ENCODE assay signal across 8 cellular contexts in the genomic region with DNA sequence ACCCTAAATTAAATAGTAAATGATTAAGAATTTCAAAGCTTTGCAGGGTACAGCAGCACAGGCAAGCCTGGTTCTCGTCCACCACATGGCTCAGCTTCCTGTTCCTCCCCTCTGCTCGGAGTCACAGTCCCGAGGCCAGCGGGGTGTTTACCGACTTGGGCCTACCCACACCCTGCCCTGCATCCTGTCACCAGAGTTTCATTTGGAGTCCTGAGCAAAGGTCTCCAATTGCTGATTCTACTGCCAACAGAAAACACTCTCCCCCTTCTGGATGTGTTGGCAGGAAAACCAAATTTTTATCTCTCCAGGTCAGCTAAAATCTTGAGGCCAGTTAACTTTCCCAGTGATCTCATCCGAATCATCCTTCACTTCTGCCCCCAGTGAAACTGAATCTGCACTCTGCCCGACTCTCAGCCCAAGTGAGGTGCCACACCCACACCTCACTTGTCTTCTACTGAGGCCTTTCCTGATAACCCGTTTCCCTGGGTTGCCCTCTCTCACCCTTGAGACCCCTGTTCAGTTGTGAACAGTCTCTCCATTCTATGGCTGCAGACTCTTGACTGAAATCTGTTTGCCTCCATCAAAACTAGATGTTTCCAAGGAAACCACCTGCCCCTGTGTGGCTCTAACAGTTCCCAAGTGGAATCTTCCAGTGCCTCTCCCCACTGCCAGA.
DNase-seq lines count a peak whose midpoint lies in the region; ATAC-seq, FAIRE-seq and TF ChIP-seq lines count a peak whose summit lies in the region.

No MANE protein-coding gene starts in this region.

- H3K9me3 ChIP-seq in CD8-positive, alpha-beta T cell (ENCODE audit: low read length): no peaks in the 10 kb centered on the region
- H3K9me3 ChIP-seq in endothelial cell of umbilical vein (replicated peaks; ENCODE audit: control insufficient read depth, insufficient read depth, low read length) (no peaks in the 10 kb centered on the region), parathyroid adenoma (ENCODE audit: control insufficient read depth, low read length) (no peaks in the 10 kb centered on the region)

- POLR2A ChIA-PET in CD8-positive, alpha-beta T cell (lab: Charles Lee): interaction anchor here (0.6 to 4.6 kb wide), 14 partner anchors 11 to 182 kb away, joined by 3 to 30 read pairs (median 4); no protein-coding TSS in a partner anchor
- POLR2A ChIA-PET in endothelial cell of umbilical vein (lab: Charles Lee): interaction anchor here (0.6 kb wide), 1 partner anchor 25 kb away, joined by 3 read pairs; no protein-coding TSS in a partner anchor

- peak; percentile 86 for FAIRE-seq in endothelial cell of umbilical vein (lab: Jason Lieb, UNC)

- DNase-seq in CD8-positive, alpha-beta T cell: peak; percentile 27 to 86 (median 67)
- DNase-seq in activated CD4-positive, alpha-beta T cell treated with anti-CD3 and anti-CD28 coated beads, Interleukin-2, amount 50 U/mL, for 4 hours: peak; percentile 48 to 49
- DNase-seq in endothelial cell of umbilical vein (ENCODE audit: low read depth, low spot score) (peak; percentile 69), NCI-H526 treated with DMSO at 0.1 percent for 48 hours (lab: John Stamatoyannopoulos, UW) (no peak), NCI-H1436 (lab: John Stamatoyannopoulos, UW) (no peak)

- peak overlapping the region; percentile 17 for H3K4me3 ChIP-seq in CD8-positive, alpha-beta T cell (ENCODE audit: low read depth, low read length)
- no peak overlapping the region for H3K4me3 ChIP-seq in endothelial cell of umbilical vein (replicated peaks in 1 of 3; ENCODE audit: insufficient read depth in 1 of 3, low read depth in 1 of 3, low read length in 3 of 3)
- no peak overlapping the region for H3K4me3 ChIP-seq in parathyroid adenoma (ENCODE audit: low read depth, low read length)

- peak overlapping the region; percentile 38 for H2AFZ ChIP-seq in endothelial cell of umbilical vein (ENCODE audit: low read depth, low read length)
- H2AFZ ChIP-seq in parathyroid adenoma: peak overlapping the region; percentile 54

- no peaks in the 10 kb centered on the region for H3K27me3 Mint-ChIP-seq in CD8-positive, alpha-beta T cell (ENCODE audit: low read depth)
- H3K27me3 Mint-ChIP-seq in IgD-negative memory B cell: peaks cover 2% of the 10 kb centered on the region

- H3K9me1 ChIP-seq in endothelial cell of umbilical vein (replicated peaks; ENCODE audit: control insufficient read depth, extremely low read depth, insufficient read depth, low read length): no peaks in the 10 kb centered on the region

- peaks cover 65% of the 10 kb centered on the region for H3K4me1 Mint-ChIP-seq in CD8-positive, alpha-beta T cell (ENCODE audit: low read depth)
- peaks cover 54 to 70% (median 57%) of the 10 kb centered on the region in 3 donors for H3K4me1 Mint-ChIP-seq in IgD-negative memory B cell

- no peak for TF ChIP-seq CTCF in CD8-positive, alpha-beta T cell (IDR thresholded peaks at IDR 0.05)
- TF ChIP-seq CTCF in endothelial cell of umbilical vein (IDR thresholded peaks at IDR 0.05; ENCODE audit: extremely low read depth in 1 of 2, insufficient read depth in 1 of 2, low read depth in 1 of 2, low read length in 2 of 2) (no peak), parathyroid adenoma (IDR thresholded peaks at IDR 0.05) (no peak)

- peaks cover 4% of the 10 kb centered on the region for H3K36me3 ChIP-seq in CD8-positive, alpha-beta T cell (ENCODE audit: insufficient read depth, low read length)
- H3K36me3 ChIP-seq in endothelial cell of umbilical vein (ENCODE audit: control insufficient read depth in 2 of 2, extremely low read depth in 1 of 2, insufficient read depth in 2 of 2, low read length in 2 of 2) (no peaks in the 10 kb centered on the region), parathyroid adenoma (ENCODE audit: control insufficient read depth, insufficient read depth, low read length) (no peaks in the 10 kb centered on the region)

- H3K27ac Mint-ChIP-seq in CD8-positive, alpha-beta T cell: peak overlapping the region; percentile 91
- H3K27ac Mint-ChIP-seq in IgD-negative memory B cell: peak overlapping the region; percentile 89 to 95 (median 94)

- H3K79me2 ChIP-seq in endothelial cell of umbilical vein (ENCODE audit: control insufficient read depth, insufficient read depth, low read length) (no peaks in the 10 kb centered on the region), parathyroid adenoma (no peaks in the 10 kb centered on the region)

- intact Hi-C loops in CD8-positive, alpha-beta T cell (cut with DNase I, micrococcal nuclease): loop anchor here in 1 of 2 experiments (1.0 to 2.0 kb wide), 2 partner anchors 17 to 38 kb away; no protein-coding TSS in a partner anchor
- intact Hi-C loops in endothelial cell of umbilical vein (cut with micrococcal nuclease): loop anchor here (1.0 to 10.0 kb wide), 2 partner anchors 16 to 50 kb away; no protein-coding TSS in a partner anchor

- peak; percentile 77 for ATAC-seq in CD8-positive, alpha-beta T cell
- ATAC-seq in GM21423 (IDR thresholded peaks at IDR 0.05; ENCODE audit: unreplicated experiment): peak; percentile 77

- H3K9ac ChIP-seq in endothelial cell of umbilical vein (replicated peaks; ENCODE audit: extremely low read depth, insufficient read depth, low read length): no peak overlapping the region
- H3K9ac ChIP-seq in parathyroid adenoma: no peak overlapping the region

- peaks cover 62% of the 10 kb centered on the region for H3K4me1 ChIP-seq in CD8-positive, alpha-beta T cell (ENCODE audit: insufficient read depth, low read length)
- peaks cover 35% of the 10 kb centered on the region for H3K4me1 ChIP-seq in endothelial cell of umbilical vein (ENCODE audit: control insufficient read depth, extremely low read depth, insufficient read depth, low read length)
- peaks cover 34% of the 10 kb centered on the region for H3K4me1 ChIP-seq in parathyroid adenoma

- H3K4me2 ChIP-seq in endothelial cell of umbilical vein (ENCODE audit: insufficient read depth, low read length) (no peak overlapping the region), parathyroid adenoma (ENCODE audit: low read length) (peak overlapping the region; percentile 17)

- BruUV-seq in endothelial cell of umbilical vein (replicated peaks; lab: Mats Ljungman, UMichigan): no TSS peak

- H3K9me3 Mint-ChIP-seq in CD8-positive, alpha-beta T cell: no peaks in the 10 kb centered on the region
- peaks cover 0 to 5% (median 2%) of the 10 kb centered on the region in 3 donors for H3K9me3 Mint-ChIP-seq in IgD-negative memory B cell

- no peak for TF ChIP-seq POLR2A in endothelial cell of umbilical vein (IDR thresholded peaks at IDR 0.05; ENCODE audit: low read depth, low read length)

- peak overlapping the region; percentile 56 for H3K4me3 Mint-ChIP-seq in CD8-positive, alpha-beta T cell
- H3K4me3 Mint-ChIP-seq in IgD-negative memory B cell: peak overlapping the region; percentile 22 to 80 (median 74)

- H3K27ac ChIP-seq in CD8-positive, alpha-beta T cell (ENCODE audit: low read depth, low read length): peak overlapping the region; percentile 63
- H3K27ac ChIP-seq in endothelial cell of umbilical vein (ENCODE audit: insufficient read depth, low read depth, low read length) (no peak overlapping the region), parathyroid adenoma (peak overlapping the region; percentile 72)

- CTCF ChIA-PET in CD8-positive, alpha-beta T cell (lab: Charles Lee): interaction anchor here (0.8 to 3.0 kb wide), 11 partner anchors 15 to 193 kb away, joined by 3 to 10 read pairs (median 5); partner anchors contain the start of gene NEMF
- CTCF ChIA-PET in endothelial cell of umbilical vein (lab: Charles Lee): interaction anchor here (0.9 to 2.6 kb wide), 8 partner anchors 9 to 193 kb away, joined by 3 to 11 read pairs (median 4); partner anchors contain the start of gene NEMF

- no peaks in the 10 kb centered on the region for H4K20me1 ChIP-seq in endothelial cell of umbilical vein (replicated peaks; ENCODE audit: control insufficient read depth, extremely low read depth, insufficient read depth, low read length)

- H3K36me3 Mint-ChIP-seq in CD8-positive, alpha-beta T cell: peaks cover 28% of the 10 kb centered on the region
- H3K36me3 Mint-ChIP-seq in IgD-negative memory B cell: peaks cover 11% of the 10 kb centered on the region

- H3K27me3 ChIP-seq in CD8-positive, alpha-beta T cell (ENCODE audit: insufficient read depth, low read length): no peaks in the 10 kb centered on the region
- H3K27me3 ChIP-seq in endothelial cell of umbilical vein (ENCODE audit: control insufficient read depth in 2 of 2, insufficient read depth in 2 of 2, low read length in 2 of 2) (no peaks in the 10 kb centered on the region), parathyroid adenoma (ENCODE audit: control insufficient read depth, insufficient read depth, low read length) (no peaks in the 10 kb centered on the region)

- dilution Hi-C loops in endothelial cell of umbilical vein (cut with MboI; ENCODE audit: extremely low pct_ligation_motif_present, low sequenced_read_pairs): no loop called here

TF ChIP-seq in endothelial cell of umbilical vein, 7 proteins besides CTCF, POLR2A, EP300 and RAD21:
- peak; percentile 40 for TF ChIP-seq FOS (IDR thresholded peaks at IDR 0.05; ENCODE audit: borderline replicate concordance, insufficient read depth, low read length)
- TF ChIP-seq GATA2 (IDR thresholded peaks at IDR 0.05; ENCODE audit: insufficient read depth, insufficient read length, low read depth, low read length): peak; percentile 70
- peak; percentile 72 for TF ChIP-seq MYC (IDR thresholded peaks at IDR 0.05; ENCODE audit: low read depth, low read length)
- TF ChIP-seq EZH2 (IDR thresholded peaks at IDR 0.05; ENCODE audit: borderline replicate concordance, low read depth, low read length, severe bottlenecking): no peak

Comparison
In these comparisons a context has a peak if more than half of its experiments do, and no peak if none do; other contexts are left out.
1. DNase-seq: peak in CD8-positive, alpha-beta T cell (7 of 7), activated CD4-positive, alpha-beta T cell treated with anti-CD3 and anti-CD28 coated beads, Interleukin-2, amount 50 U/mL, for 4 hours (2 of 2) and endothelial cell of umbilical vein (single experiment); none in NCI-H526 treated with DMSO at 0.1 percent for 48 hours (single experiment) and NCI-H1436 (single experiment).